ENCODE assay signal across 19 cellular contexts in genomic region chr3:98518816-98519215, GRCh38. TPM values are rescaled to one million over a fixed set of nuclear protein-coding genes. Genes with fewer than 3 reads are reported as not detected.
DNase-seq lines count a peak whose midpoint lies in the region; ATAC-seq, FAIRE-seq and TF ChIP-seq lines count a peak whose summit lies in the region.
"Had no signal": no experiment of that assay in that cellular context is flagged by ENCODE, and none has a peak within 500 bp of the region (broad histone marks: within the 10 kb centered on the region; RNA-seq: fewer than 3 reads in every experiment).

No MANE protein-coding gene starts in this region.

- H3K27ac Mint-ChIP-seq in CD4-positive, alpha-beta T cell, result peak overlapping the region; percentile 79
- H3K27ac Mint-ChIP-seq: B cell; dendritic cell treated with granulocyte-macrophage colony-stimulating factor and Interleukin-4, amounts not matched to agents 40 ng/mL and 50 ng/mL, for 4 days had no signal

- intact Hi-C loops in CD4-positive, alpha-beta T cell (cut with DNase I, micrococcal nuclease), result loop anchor here in 1 of 2 experiments (10.0 kb wide), 1 partner anchor 484 kb away; the partner anchor contains the start of gene GABRR3

- peaks cover 68% of the 10 kb centered on the region for H3K4me1 Mint-ChIP-seq in CD4-positive, alpha-beta T cell (ENCODE audit: low read depth)

- no peak for TF ChIP-seq CTCF in CD4-positive, alpha-beta T cell (IDR thresholded peaks at IDR 0.05)

- H3K4me3 Mint-ChIP-seq in CD4-positive, alpha-beta T cell, result peak overlapping the region; percentile 95
- H3K4me3 Mint-ChIP-seq: B cell; dendritic cell treated with granulocyte-macrophage colony-stimulating factor and Interleukin-4, amounts not matched to agents 40 ng/mL and 50 ng/mL, for 4 days; GM23338 had no signal

- no peaks in the 10 kb centered on the region for H3K9me3 ChIP-seq in CD4-positive, alpha-beta T cell (ENCODE audit: control insufficient read depth, low read length)
- H3K9me3 ChIP-seq: ascending aorta, lower lobe of right lung had no signal

- no peaks in the 10 kb centered on the region for H3K9me3 Mint-ChIP-seq in CD4-positive, alpha-beta T cell
- H3K9me3 Mint-ChIP-seq: dendritic cell treated with granulocyte-macrophage colony-stimulating factor and Interleukin-4, amounts not matched to agents 40 ng/mL and 50 ng/mL, for 4 days; GM23338 had no signal

- no peak for ATAC-seq in CD4-positive, alpha-beta T cell (ENCODE audit: poor library complexity)
- ATAC-seq: GM23338, lower lobe of right lung had no signal

- no peak overlapping the region for H3K27ac ChIP-seq in CD4-positive, alpha-beta T cell (ENCODE audit: low read depth, low read length)
- peak overlapping the region; percentile 98 for H3K27ac ChIP-seq in angular gyrus (ENCODE audit: low read depth, low read length)
- H3K27ac ChIP-seq: ascending aorta, HL-60, lower lobe of right lung had no signal

- peaks cover 85% of the 10 kb centered on the region for H3K36me3 Mint-ChIP-seq in CD4-positive, alpha-beta T cell (ENCODE audit: low read depth)

- H3K27me3 ChIP-seq in CD4-positive, alpha-beta T cell (ENCODE audit: control insufficient read depth, insufficient read depth, low read length), result no peaks in the 10 kb centered on the region
- H3K27me3 ChIP-seq: ascending aorta had no signal

- no peak for DNase-seq in CD4-positive, alpha-beta T cell
- DNase-seq in GM19239 (ENCODE audit: insufficient read length, low spot score) (no peak), medulla oblongata (ENCODE audit: extremely low spot score) (peak; percentile 91), NCI-H1417 (lab: John Stamatoyannopoulos, UW) (no peak), OCI-M1 (lab: John Stamatoyannopoulos, UW) (no peak)
- no peak for DNase-seq in activated CD4-positive, CD25-positive, alpha-beta regulatory T cell (lab: John Stamatoyannopoulos, UW)
- DNase-seq: lower lobe of right lung; NCI-H2081 treated with DMSO at 0.1 percent for 48 hours; NCI-H526; SHP77; stimulated activated CD4-positive, alpha-beta T cell treated with anti-CD3 and anti-CD28 coated beads, Interleukin-4, amount 100 ng/mL, for 1 hour had no signal

- FAIRE-seq in GM19239 (lab: Jason Lieb, UNC), result peak; percentile 51
- FAIRE-seq: G401.6 had no signal

- no peaks in the 10 kb centered on the region for H3K27me3 Mint-ChIP-seq in CD4-positive, alpha-beta T cell
- H3K27me3 Mint-ChIP-seq: B cell; dendritic cell treated with granulocyte-macrophage colony-stimulating factor and Interleukin-4, amounts not matched to agents 40 ng/mL and 50 ng/mL, for 4 days had no signal

- CTCF ChIA-PET in CD4-positive, alpha-beta T cell (lab: Charles Lee), result no interaction called here

- POLR2A ChIA-PET in CD4-positive, alpha-beta T cell (lab: Charles Lee), result interaction anchor here (2.2 to 5.9 kb wide), 2 partner anchors 38 to 45 kb away, joined by 7 to 169 read pairs; no protein-coding TSS in a partner anchor

RNA-seq across cellular contexts. Expression of gene CLDND1, which starts 3.9 kb away (rescaled TPM):
- total RNA-seq in CD4-positive, alpha-beta T cell, result 100 to 1,000 TPM; 168 to 185 TPM

RNA-seq across cellular contexts. Expression of gene GPR15, which starts 13.0 kb away (rescaled TPM):
- total RNA-seq in CD4-positive, alpha-beta T cell, result 1 to 10 TPM; 8.4 to 9.6 TPM
- total RNA-seq: ascending aorta, epithelial cell of proximal tubule, GM23338 had no signal

RNA-seq across cellular contexts. Expression of gene OR5K2, which starts 21.3 kb away (rescaled TPM):
- total RNA-seq in CD4-positive, alpha-beta T cell, result not detected
- total RNA-seq: ascending aorta, B cell, epithelial cell of proximal tubule, GM23338, lower lobe of right lung had no signal

RNA-seq across cellular contexts. Expression of gene OR5K1, which starts 55.8 kb away (rescaled TPM):
- total RNA-seq in CD4-positive, alpha-beta T cell, result not detected
- total RNA-seq: B cell, epithelial cell of proximal tubule, GM23338, lower lobe of right lung had no signal
